31 cellular contexts compared by ENCODE assay signal in genomic region chr2:192515937-192516336, GRCh38.
"Had no signal": no experiment of that assay in that cellular context is flagged by ENCODE, and none has a peak within 500 bp of the region (broad histone marks: within the 10 kb centered on the region; RNA-seq: fewer than 3 reads in every experiment).

No MANE protein-coding gene starts in this region.

- DNase-seq: activated B cell treated with CpG ODN at 0.5 μM for 24 hours; activated CD4-positive, alpha-beta memory T cell treated with anti-CD3 and anti-CD28 coated beads for 36 hours; activated CD4-positive, alpha-beta T cell treated with anti-CD3 and anti-CD28 coated beads for 4 hours; activated CD4-positive, alpha-beta T cell treated with anti-CD3 and anti-CD28 coated beads, Interleukin-2, amount 10 ng/mL, durations not matched to agents 24 days and 14 days; activated CD4-positive, alpha-beta T cell treated with anti-CD3 and anti-CD28 coated beads, Interleukin-2, amount 50 U/mL, for 1 hour; activated CD4-positive, alpha-beta T cell treated with anti-CD3 and anti-CD28 coated beads, Interleukin-2, amount 50 U/mL, for 4 hours; activated CD4-positive, CD25-positive, alpha-beta regulatory T cell treated with anti-CD3 and anti-CD28 coated beads, Interleukin-2, amount 50 U/mL, for 72 hours; activated CD8-positive, alpha-beta memory T cell treated with anti-CD3 and anti-CD28 coated beads, Interleukin-2, amount 50 U/mL, for 4 hours; activated CD8-positive, alpha-beta T cell treated with anti-CD3 and anti-CD28 coated beads for 36 hours; activated effector memory CD4-positive, alpha-beta T cell treated with anti-CD3 and anti-CD28 coated beads, Interleukin-2, amount 50 U/mL, for 16 hours; activated naive CD4-positive, alpha-beta T cell treated with anti-CD3 and anti-CD28 coated beads, Interleukin-2, amount 10 ng/mL, durations not matched to agents 7 days and 5 days; activated naive CD4-positive, alpha-beta T cell treated with Interleukin-2 at 50 U/mL for 16 hours; activated naive CD8-positive, alpha-beta T cell treated with anti-CD3 and anti-CD28 coated beads, Interleukin-2, amount 10 ng/mL, durations not matched to agents 7 days and 5 days; activated naive CD8-positive, alpha-beta T cell treated with anti-CD3 and anti-CD28 coated beads, Interleukin-2, amount 50 U/mL, for 24 hours; activated T-cell treated with anti-CD3 and anti-CD28 coated beads for 4 hours; activated T-cell treated with anti-CD3 and anti-CD28 coated beads, Interleukin-2, amount 50 U/mL, for 1 hour; activated T-cell treated with anti-CD3 and anti-CD28 coated beads, Interleukin-2, amount 50 U/mL, for 4 hours; activated T-cell treated with anti-CD3 and anti-CD28 coated beads, Interleukin-2, amount 50 U/mL, for 72 hours; amygdala; aorta; body of pancreas; brain microvascular endothelial cell; central memory CD4-positive, alpha-beta T cell; T-helper 2 cell; T-helper 9 cell had no signal

- H3K4me3 ChIP-seq: body of pancreas, breast epithelium had no signal

- ATAC-seq: activated CD8-positive, alpha-beta T cell treated with anti-CD3 and anti-CD28 coated beads for 36 hours; activated naive CD8-positive, alpha-beta T cell treated with anti-CD3 and anti-CD28 coated beads, Interleukin-2, amount 50 U/mL, for 24 hours; activated T-cell treated with anti-CD3 and anti-CD28 coated beads, Interleukin-2, amount 50 U/mL, for 4 hours; activated T-cell treated with anti-CD3 and anti-CD28 coated beads, Interleukin-2, amount 50 U/mL, for 72 hours; activated T-helper 17 cell treated with anti-CD3 and anti-CD28 coated beads, Interleukin-2, amount 50 U/mL, for 72 hours; body of pancreas had no signal

- H3K36me3 ChIP-seq: brain microvascular endothelial cell, breast epithelium had no signal

- H3K4me1 ChIP-seq: body of pancreas, breast epithelium had no signal

- FAIRE-seq: astrocyte, colon, TTC549 had no signal

- H3K9me3 ChIP-seq: body of pancreas, breast epithelium had no signal

- H3K27ac ChIP-seq: body of pancreas, brain microvascular endothelial cell, breast epithelium, VCaP had no signal

- H3K27me3 ChIP-seq: body of pancreas, brain microvascular endothelial cell, breast epithelium had no signal
